ENCODE assay signal across 20 cellular contexts in the genomic region with DNA sequence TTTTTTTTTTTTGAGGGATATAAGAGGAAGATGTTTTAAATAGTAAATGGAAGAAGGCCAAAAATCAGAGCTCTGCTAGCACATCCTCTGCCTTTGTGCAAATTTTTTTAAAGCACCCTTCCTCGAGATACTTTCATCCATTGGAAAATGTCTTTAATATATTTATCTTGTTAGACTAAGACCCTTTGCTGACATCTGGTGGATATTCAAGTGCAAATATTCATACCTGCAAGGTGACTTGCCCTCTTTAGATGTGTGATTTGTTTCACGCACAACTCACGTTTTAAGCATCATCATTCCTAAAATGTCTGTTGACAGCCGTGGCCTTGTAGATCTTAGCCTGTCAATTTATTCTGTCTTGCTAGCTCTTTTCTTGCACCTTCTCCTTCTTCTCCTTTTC.
DNase-seq lines count a peak whose midpoint lies in the region; ATAC-seq and TF ChIP-seq lines count a peak whose summit lies in the region.
"Had no signal": no experiment of that assay in that cellular context is flagged by ENCODE, and none has a peak within 500 bp of the region (broad histone marks: within the 10 kb centered on the region; RNA-seq: fewer than 3 reads in every experiment).

No MANE protein-coding gene starts in this region.

- ATAC-seq in HG02840 (IDR thresholded peaks at IDR 0.05; ENCODE audit: low FRiP score, unreplicated experiment): no peak
- ATAC-seq: activated naive CD8-positive, alpha-beta T cell treated with anti-CD3 and anti-CD28 coated beads, Interleukin-2, amount 50 U/mL, for 24 hours; activated T-cell treated with anti-CD3 and anti-CD28 coated beads, Interleukin-2, amount 50 U/mL, for 72 hours; GM12878; left lobe of liver had no signal

- H3K4me3 ChIP-seq in MM.1S (ENCODE audit: low read length) (no peak overlapping the region), esophagus squamous epithelium (no peak overlapping the region)
- H3K4me3 ChIP-seq: GM12878, HAP-1, stomach had no signal

- H3K4me3 Mint-ChIP-seq in brain (no peak overlapping the region), nephron (no peak overlapping the region)
- H3K4me3 Mint-ChIP-seq: activated naive CD8-positive, alpha-beta T cell treated with anti-CD3 and anti-CD28 coated beads, Interleukin-2, amount 50 U/mL, for 24 hours; activated T-cell treated with anti-CD3 and anti-CD28 coated beads, Interleukin-2, amount 50 U/mL, for 72 hours; CD4-positive, CD25-positive, alpha-beta regulatory T cell; IgD-negative memory B cell had no signal

- H3K27me3 Mint-ChIP-seq in brain (no peaks in the 10 kb centered on the region), nephron (ENCODE audit: low read depth) (peaks cover 10% of the 10 kb centered on the region)

- H3K27ac ChIP-seq in MM.1S (ENCODE audit: low read length) (no peak overlapping the region), esophagus squamous epithelium (no peak overlapping the region)
- H3K27ac ChIP-seq: stomach had no signal

- H3K27ac Mint-ChIP-seq in brain: no peak overlapping the region
- H3K27ac Mint-ChIP-seq in nephron: no peak overlapping the region
- H3K27ac Mint-ChIP-seq: activated naive CD8-positive, alpha-beta T cell treated with anti-CD3 and anti-CD28 coated beads, Interleukin-2, amount 50 U/mL, for 24 hours; activated T-cell treated with anti-CD3 and anti-CD28 coated beads, Interleukin-2, amount 50 U/mL, for 72 hours; IgD-negative memory B cell had no signal

- H3K79me2 ChIP-seq in MM.1S (ENCODE audit: low read length): no peaks in the 10 kb centered on the region

- H3K36me3 Mint-ChIP-seq in brain (no peaks in the 10 kb centered on the region), nephron (ENCODE audit: low read depth) (no peaks in the 10 kb centered on the region)
- H3K36me3 Mint-ChIP-seq: CD4-positive, CD25-positive, alpha-beta regulatory T cell; IgD-negative memory B cell had no signal

- no peak for TF ChIP-seq POLR2A in esophagus squamous epithelium (IDR thresholded peaks at IDR 0.05)

- no peaks in the 10 kb centered on the region for H4K20me1 ChIP-seq in MM.1S (ENCODE audit: insufficient read depth, low read length)

- H3K36me3 ChIP-seq in MM.1S (replicated peaks; ENCODE audit: insufficient read depth, low read length): no peaks in the 10 kb centered on the region
- H3K36me3 ChIP-seq in esophagus squamous epithelium: no peaks in the 10 kb centered on the region
- H3K36me3 ChIP-seq: HAP-1, stomach had no signal

- no peaks in the 10 kb centered on the region for H3K9me2 ChIP-seq in MM.1S (replicated peaks; ENCODE audit: insufficient read depth, low read length)

- H3K27me3 ChIP-seq in MM.1S (replicated peaks; ENCODE audit: insufficient read depth, low read length) (no peaks in the 10 kb centered on the region), esophagus squamous epithelium (peaks cover 0 to 94% (median 0%) of the 10 kb centered on the region in 4 donors)
- H3K27me3 ChIP-seq: stomach had no signal

- TF ChIP-seq CTCF in MM.1S (IDR thresholded peaks at IDR 0.05; ENCODE audit: low read length) (peak; percentile 35), brain (conservative IDR thresholded peaks at IDR 0.05) (peak; percentile 45 to 61), nephron (IDR thresholded peaks at IDR 0.05; ENCODE audit: unreplicated experiment in 3 of 3) (peak; percentile 41 to 49 (median 49)), esophagus squamous epithelium (IDR thresholded peaks at IDR 0.05) (no peak)

- H3K9me3 ChIP-seq in MM.1S (replicated peaks; ENCODE audit: insufficient read depth, low read length): no peaks in the 10 kb centered on the region
- peaks cover 0 to 3% (median 0%) of the 10 kb centered on the region in 3 donors for H3K9me3 ChIP-seq in esophagus squamous epithelium
- H3K9me3 ChIP-seq: HAP-1, stomach had no signal

- peak; percentile 15 for DNase-seq in DMS 273 (lab: John Stamatoyannopoulos, UW; ENCODE audit: unreplicated experiment)
- no peak for DNase-seq in DMS 273 treated with DMSO at 0.1 percent for 48 hours (lab: John Stamatoyannopoulos, UW)
- peak; percentile 41 for DNase-seq in MM.1S
- no peak for DNase-seq in occipital lobe (lab: John Stamatoyannopoulos, UW)
- DNase-seq in esophagus squamous epithelium (lab: John Stamatoyannopoulos, UW): no peak
- DNase-seq: 8988T; activated CD4-positive, alpha-beta T cell treated with anti-CD3 and anti-CD28 coated beads, Interleukin-2, amount 50 U/mL, for 4 hours; activated naive CD8-positive, alpha-beta T cell treated with anti-CD3 and anti-CD28 coated beads, Interleukin-2, amount 50 U/mL, for 24 hours; activated T-cell treated with anti-CD3 and anti-CD28 coated beads, Interleukin-2, amount 50 U/mL, for 72 hours; CD4-positive, CD25-positive, alpha-beta regulatory T cell; NCI-H187 treated with DMSO at 0.1 percent for 48 hours; stimulated activated CD4-positive, alpha-beta T cell treated with anti-CD3 and anti-CD28 coated beads, Interleukin-12 subunit alpha, Interleukin-12 subunit beta, amount 100 ng/mL, for 4 hours; stomach had no signal

- intact Hi-C loops in esophagus squamous epithelium (cut with DNase I): no loop called here

- H3K4me1 ChIP-seq in MM.1S (ENCODE audit: low read length) (no peaks in the 10 kb centered on the region), esophagus squamous epithelium (peaks cover 0 to 8% (median 3%) of the 10 kb centered on the region in 3 donors)
- H3K4me1 ChIP-seq: HAP-1, stomach had no signal

- 68 to 70% methylated on average over 4 of the region's 4 CpGs for WGBS in esophagus squamous epithelium, 2 donors

- H3K4me2 ChIP-seq in MM.1S (ENCODE audit: low read depth, low read length): no peak overlapping the region

- H3K4me1 Mint-ChIP-seq in brain (peaks cover 15% of the 10 kb centered on the region), nephron (peaks cover 10% of the 10 kb centered on the region)
- H3K4me1 Mint-ChIP-seq: activated naive CD8-positive, alpha-beta T cell treated with anti-CD3 and anti-CD28 coated beads, Interleukin-2, amount 50 U/mL, for 24 hours; CD4-positive, CD25-positive, alpha-beta regulatory T cell; IgD-negative memory B cell had no signal

- H3F3A ChIP-seq in MM.1S (ENCODE audit: insufficient read depth, low read length): no peaks in the 10 kb centered on the region

- no peaks in the 10 kb centered on the region for H3K9me3 Mint-ChIP-seq in brain
- no peaks in the 10 kb centered on the region for H3K9me3 Mint-ChIP-seq in nephron
- H3K9me3 Mint-ChIP-seq: activated naive CD8-positive, alpha-beta T cell treated with anti-CD3 and anti-CD28 coated beads, Interleukin-2, amount 50 U/mL, for 24 hours; activated T-cell treated with anti-CD3 and anti-CD28 coated beads, Interleukin-2, amount 50 U/mL, for 72 hours had no signal

- H2AFZ ChIP-seq in MM.1S (ENCODE audit: low read length): no peak overlapping the region

- H3K9ac ChIP-seq in MM.1S (ENCODE audit: low read length): no peak overlapping the region

Comparison
In these comparisons a context has a peak if more than half of its experiments do, and no peak if none do; other contexts are left out.
1. DNase-seq: peak in DMS 273 (single experiment) and MM.1S (single experiment); none in DMS 273 treated with DMSO at 0.1 percent for 48 hours (single experiment), occipital lobe (single experiment) and esophagus squamous epithelium (single experiment).
2. CTCF ChIP-seq: peak in MM.1S (single experiment), brain (2 of 2) and nephron (3 of 3); none in esophagus squamous epithelium (0 of 6).